9 cellular contexts compared by ENCODE assay signal in genomic region chr10:72108004-72108370, GRCh38. TPM values are rescaled to one million over a fixed set of nuclear protein-coding genes. Genes with fewer than 3 reads are reported as not detected.
DNase-seq lines count a peak whose midpoint lies in the region; ATAC-seq, FAIRE-seq and TF ChIP-seq lines count a peak whose summit lies in the region.
"Not testable (repeated sequence)": the region's sequence is repeated elsewhere in the genome, so short reads cannot be mapped to it uniquely, and the experiment has no call there.
"Had no signal": no experiment of that assay in that cellular context is flagged by ENCODE, and none has a peak within 500 bp of the region (broad histone marks: within the 10 kb centered on the region; RNA-seq: fewer than 3 reads in every experiment).

No MANE protein-coding gene starts in this region.

- POLR2A ChIA-PET in A549 (lab: Yijun Ruan, JAX); Panc1 (lab: Charles Lee): not testable (repeated sequence)
- POLR2A ChIA-PET in MCF 10A (lab: Yijun Ruan, JAX): interaction anchor here (0.7 to 1.5 kb wide), 2 partner anchors 9 to 20 kb away, joined by 3 read pairs; no protein-coding TSS in a partner anchor

- CTCF ChIA-PET in A549 (lab: Yijun Ruan, JAX): interaction anchor here (1.1 to 2.2 kb wide), 6 partner anchors 11 to 59 kb away, joined by 3 to 9 read pairs (median 4); no protein-coding TSS in a partner anchor
- CTCF ChIA-PET in Panc1 (lab: Charles Lee): not testable (repeated sequence)
- CTCF ChIA-PET in MCF 10A (lab: Yijun Ruan, JAX): interaction anchor here (0.7 to 1.3 kb wide), 3 partner anchors 18 to 507 kb away, joined by 3 to 7 read pairs (median 4); no protein-coding TSS in a partner anchor

- not testable (repeated sequence) for H3K9me2 ChIP-seq in hepatocyte (replicated peaks; ENCODE audit: insufficient read depth)

- not testable (repeated sequence) for H4K20me1 ChIP-seq in DND-41 (ENCODE audit: insufficient read depth, low read length); hepatocyte (ENCODE audit: insufficient read depth, poor library complexity, severe bottlenecking)

- not testable (repeated sequence) for H3K27me3 Mint-ChIP-seq in activated CD4-positive, alpha-beta T cell treated with anti-CD3 and anti-CD28 coated beads, Interleukin-2, amount 10 ng/mL, durations not matched to agents 24 days and 14 days; activated T-helper 17 cell treated with anti-CD3 and anti-CD28 coated beads, Interleukin-2, amount 50 U/mL, for 72 hours; MCF 10A (ENCODE audit: insufficient read depth, unreplicated experiment); nephron (ENCODE audit: low read depth)

- DNase-seq in A549 (ENCODE audit: low read depth in 1 of 2, low spot score in 1 of 2); Panc1 (ENCODE audit: low read depth, low spot score); activated CD4-positive, alpha-beta T cell treated with anti-CD3 and anti-CD28 coated beads, Interleukin-2, amount 10 ng/mL, durations not matched to agents 24 days and 14 days; MCF 10A (ENCODE audit: unreplicated experiment); hepatocyte (ENCODE audit: low spot score): not testable (repeated sequence)
- DNase-seq in DND-41: peak; percentile 60

- not testable (repeated sequence) for H3K27ac ChIP-seq in A549
- peak overlapping the region; percentile 92 for H3K27ac ChIP-seq in DND-41 (ENCODE audit: low read length)
- H3K27ac ChIP-seq in Panc1 (ENCODE audit: low read length): peak overlapping the region; percentile 62; the same call in 1 of the 2 replicates
- peak overlapping the region; percentile 67 for H3K27ac ChIP-seq in hepatocyte

- H3K4me1 Mint-ChIP-seq in activated CD4-positive, alpha-beta T cell treated with anti-CD3 and anti-CD28 coated beads, Interleukin-2, amount 10 ng/mL, durations not matched to agents 24 days and 14 days: peaks cover 55% of the 10 kb centered on the region
- peaks cover 51% of the 10 kb centered on the region for H3K4me1 Mint-ChIP-seq in activated T-helper 17 cell treated with anti-CD3 and anti-CD28 coated beads, Interleukin-2, amount 50 U/mL, for 72 hours
- H3K4me1 Mint-ChIP-seq in MCF 10A (ENCODE audit: insufficient read depth, unreplicated experiment) (peaks cover 18% of the 10 kb centered on the region), nephron (peaks cover 51% of the 10 kb centered on the region)

- in situ Hi-C loops in Panc1 (cut with HindIII; ENCODE audit: low pct_unique_long_range_greater_than_20kb, low sequenced_read_pairs): not testable (repeated sequence)

- H3K4me3 Mint-ChIP-seq in activated CD4-positive, alpha-beta T cell treated with anti-CD3 and anti-CD28 coated beads, Interleukin-2, amount 10 ng/mL, durations not matched to agents 24 days and 14 days: peak overlapping the region; percentile 83
- peak overlapping the region; percentile 91 for H3K4me3 Mint-ChIP-seq in activated T-helper 17 cell treated with anti-CD3 and anti-CD28 coated beads, Interleukin-2, amount 50 U/mL, for 72 hours
- not testable (repeated sequence) for H3K4me3 Mint-ChIP-seq in MCF 10A (ENCODE audit: unreplicated experiment); nephron

- TF ChIP-seq EP300 in A549 (IDR thresholded peaks at IDR 0.05): not testable (repeated sequence)

- peak overlapping the region; percentile 93 for H3K27ac Mint-ChIP-seq in activated CD4-positive, alpha-beta T cell treated with anti-CD3 and anti-CD28 coated beads, Interleukin-2, amount 10 ng/mL, durations not matched to agents 24 days and 14 days
- H3K27ac Mint-ChIP-seq in activated T-helper 17 cell treated with anti-CD3 and anti-CD28 coated beads, Interleukin-2, amount 50 U/mL, for 72 hours: peak overlapping the region; percentile 98
- H3K27ac Mint-ChIP-seq in MCF 10A (ENCODE audit: low read depth, unreplicated experiment) (peak overlapping the region; percentile 19), nephron (peak overlapping the region; percentile 79 to 92 (median 89))

- not testable (repeated sequence) for H3K27me3 ChIP-seq in DND-41 (ENCODE audit: insufficient read depth, low read length, poor library complexity); Panc1 (ENCODE audit: control insufficient read depth, insufficient read depth, low read length); hepatocyte

- H3K9ac ChIP-seq in DND-41 (ENCODE audit: low read depth, low read length): peak overlapping the region; percentile 44

- not testable (repeated sequence) for TF ChIP-seq RAD21 in A549 (conservative IDR thresholded peaks at IDR 0.05 in 1 of 2, IDR thresholded peaks at IDR 0.05 in 1 of 2)

- H3K36me3 Mint-ChIP-seq in activated CD4-positive, alpha-beta T cell treated with anti-CD3 and anti-CD28 coated beads, Interleukin-2, amount 10 ng/mL, durations not matched to agents 24 days and 14 days (ENCODE audit: low read depth): peaks cover 26% of the 10 kb centered on the region
- peaks cover 24% of the 10 kb centered on the region for H3K36me3 Mint-ChIP-seq in activated T-helper 17 cell treated with anti-CD3 and anti-CD28 coated beads, Interleukin-2, amount 50 U/mL, for 72 hours (ENCODE audit: low read depth)
- H3K36me3 Mint-ChIP-seq in MCF 10A (ENCODE audit: insufficient read depth, unreplicated experiment): peaks cover 10% of the 10 kb centered on the region
- peaks cover 21% of the 10 kb centered on the region for H3K36me3 Mint-ChIP-seq in nephron (ENCODE audit: low read depth)

- H3K79me2 ChIP-seq in DND-41 (ENCODE audit: insufficient read depth, low read length); hepatocyte: not testable (repeated sequence)

- TF ChIP-seq CTCF in A549 (IDR thresholded peaks at IDR 0.05); DND-41 (IDR thresholded peaks at IDR 0.05; ENCODE audit: borderline replicate concordance, extremely low read depth, low read length, poor library complexity, severe bottlenecking); Panc1 (IDR thresholded peaks at IDR 0.05); MCF 10A (IDR thresholded peaks at IDR 0.05; ENCODE audit: unreplicated experiment); hepatocyte (IDR thresholded peaks at IDR 0.05; ENCODE audit: poor library complexity); nephron (IDR thresholded peaks at IDR 0.05; ENCODE audit: unreplicated experiment in 3 of 3): not testable (repeated sequence)

- H3K4me1 ChIP-seq in A549 (peaks cover 24% of the 10 kb centered on the region), DND-41 (ENCODE audit: insufficient read depth, low read length) (peaks cover 58% of the 10 kb centered on the region), Panc1 (ENCODE audit: control insufficient read depth, insufficient read depth, low read length) (peaks cover 36% of the 10 kb centered on the region), hepatocyte (ENCODE audit: insufficient read depth) (peaks cover 16% of the 10 kb centered on the region)

- peak overlapping the region; percentile 47; the same call in 1 of the 3 replicates for H3K4me2 ChIP-seq in A549
- H3K4me2 ChIP-seq in DND-41 (ENCODE audit: insufficient read depth, low read length): peak overlapping the region; percentile 55
- not testable (repeated sequence) for H3K4me2 ChIP-seq in hepatocyte

- H3K36me3 ChIP-seq in DND-41 (ENCODE audit: insufficient read depth, low read length); Panc1 (ENCODE audit: control insufficient read depth, insufficient read depth, low read length); hepatocyte (replicated peaks; ENCODE audit: insufficient read depth, low read depth): not testable (repeated sequence)

- FAIRE-seq in A549 (lab: Jason Lieb, UNC): not testable (repeated sequence)

- H3K4me3 ChIP-seq in A549; DND-41 (ENCODE audit: low read depth in 1 of 2, low read length in 2 of 2); Panc1 (ENCODE audit: low read depth in 2 of 2, low read length in 2 of 2); hepatocyte: not testable (repeated sequence)

- WGBS in A549 (ENCODE audit: missing lambda C conversion rate): 98% methylated on average over 3 of the region's 3 CpGs
- 96% methylated on average over 3 of the region's 3 CpGs for WGBS in hepatocyte (ENCODE audit: low lambda C conversion rate, missing lambda C conversion rate)

- not testable (repeated sequence) for H3K9me3 ChIP-seq in A549; DND-41 (ENCODE audit: insufficient read depth, low read length, severe bottlenecking); Panc1 (ENCODE audit: control insufficient read depth, insufficient read depth, low read depth, low read length); hepatocyte (ENCODE audit: low read depth)

- intact Hi-C loops in Panc1 (cut with micrococcal nuclease; ENCODE audit: unreplicated experiment); activated CD4-positive, alpha-beta T cell treated with anti-CD3 and anti-CD28 coated beads, Interleukin-2, amount 10 ng/mL, durations not matched to agents 24 days and 14 days (cut with micrococcal nuclease); MCF 10A (cut with micrococcal nuclease): not testable (repeated sequence)

- H2AFZ ChIP-seq in DND-41 (ENCODE audit: low read depth, low read length): 0 out of 2 replicates have a peak overlapping the region, but pooled peaks have one; percentile 28
- H2AFZ ChIP-seq in hepatocyte: not testable (repeated sequence)

- not testable (repeated sequence) for ATAC-seq in A549, Panc1
- peak; percentile 27; the same call in 2 of the 3 replicates for ATAC-seq in DND-41 (ENCODE audit: insufficient read depth, low read depth)
- peak; percentile 7 for ATAC-seq in activated T-helper 17 cell treated with anti-CD3 and anti-CD28 coated beads, Interleukin-2, amount 50 U/mL, for 72 hours (replicated peaks)

- H3K9me3 Mint-ChIP-seq in activated CD4-positive, alpha-beta T cell treated with anti-CD3 and anti-CD28 coated beads, Interleukin-2, amount 10 ng/mL, durations not matched to agents 24 days and 14 days; activated T-helper 17 cell treated with anti-CD3 and anti-CD28 coated beads, Interleukin-2, amount 50 U/mL, for 72 hours; MCF 10A (ENCODE audit: unreplicated experiment); nephron: not testable (repeated sequence)

- TF ChIP-seq POLR2A in A549 (IDR thresholded peaks at IDR 0.05; ENCODE audit: low read length): not testable (repeated sequence)

- not testable (repeated sequence) for BruUV-seq in Panc1 (replicated peaks; lab: Mats Ljungman, UMichigan); MCF 10A (replicated peaks; lab: Mats Ljungman, UMichigan)

RNA-seq across cellular contexts. Expression of gene SPOCK2, which starts 19.6 kb away (rescaled TPM):
- polyA plus RNA-seq in A549 (2011; rRNA removed): 0.52 and 0.61 TPM in 2 replicates
- 0.48 and 0.61 TPM in 2 replicates for polyA plus RNA-seq in A549 (2012; cell fraction: cytosol; rRNA removed)
- polyA plus RNA-seq in A549 (2012; cell fraction: nucleus; rRNA removed): 4.0 and 4.8 TPM in 2 replicates
- polyA plus RNA-seq in A549 (2017; fragmentation: RNase III; extraction: RNeasy Plus Mini Kit Qiagen cat#74134 plus additional on column Dnase treatment): 0.55 to 0.73 TPM (median 0.67 TPM) in 3 replicates
- 0.99 and 1.4 TPM in 2 replicates for polyA minus RNA-seq in A549 (2011; rRNA and poly(A)+ RNA removed)
- 4.8 TPM for total RNA-seq in Panc1 (2021; ENCODE audit: unreplicated experiment)
- 4.2 TPM for polyA plus RNA-seq in Panc1 (2012; ENCODE audit: insufficient read length)
- 104 and 106 TPM in 2 replicates for total RNA-seq in activated CD4-positive, alpha-beta T cell treated with anti-CD3 and anti-CD28 coated beads, Interleukin-2, amount 10 ng/mL, durations not matched to agents 24 days and 14 days
- total RNA-seq in activated T-helper 17 cell treated with anti-CD3 and anti-CD28 coated beads, Interleukin-2, amount 50 U/mL, for 72 hours: 100 to 1,000 TPM; 161 to 191 TPM
- total RNA-seq in MCF 10A (2022): 1.2 and 1.3 TPM in 2 replicates
- 3.0 and 3.2 TPM in 2 replicates for total RNA-seq in hepatocyte
- 3.1 and 5.2 TPM in 2 replicates for polyA plus RNA-seq in hepatocyte
- total RNA-seq: GM23248 had no signal

Comparison
In these comparisons a context has a peak if more than half of its experiments do, and no peak if none do; other contexts are left out.
1. H3K27ac Mint-ChIP-seq: peak in every context shown above with its lines; median percentile 98 in activated T-helper 17 cell treated with anti-CD3 and anti-CD28 coated beads, Interleukin-2, amount 50 U/mL, for 72 hours; 93 in activated CD4-positive, alpha-beta T cell treated with anti-CD3 and anti-CD28 coated beads, Interleukin-2, amount 10 ng/mL, durations not matched to agents 24 days and 14 days; 89 in nephron; 19 in MCF 10A.
2. RNA of gene SPOCK2, which starts 19.6 kb away (total RNA-seq): 161 to 191 TPM in activated T-helper 17 cell treated with anti-CD3 and anti-CD28 coated beads, Interleukin-2, amount 50 U/mL, for 72 hours and 104 to 106 TPM in activated CD4-positive, alpha-beta T cell treated with anti-CD3 and anti-CD28 coated beads, Interleukin-2, amount 10 ng/mL, durations not matched to agents 24 days and 14 days; 4.8 TPM in Panc1 (single experiment), 3.0 to 3.2 TPM in hepatocyte and 1.2 to 1.3 TPM in MCF 10A; every median in the first group is over 10 times any median in the second.